In genomic region chr2:241082338-241083090, GRCh38 we compare ENCODE assay signal across 19 cellular contexts. TPM values are rescaled to one million over a fixed set of nuclear protein-coding genes. Genes with fewer than 3 reads are reported as not detected.
DNase-seq lines count a peak whose midpoint lies in the region; ATAC-seq lines count a peak whose summit lies in the region.
"Had no signal": no experiment of that assay in that cellular context is flagged by ENCODE, and none has a peak within 500 bp of the region (broad histone marks: within the 10 kb centered on the region; RNA-seq: fewer than 3 reads in every experiment).

No MANE protein-coding gene starts in this region.

- H3K27ac Mint-ChIP-seq in CD4-positive, CD25-positive, alpha-beta regulatory T cell: peak overlapping the region; percentile 77 to 88 (median 85)
- H3K27ac Mint-ChIP-seq in activated naive CD8-positive, alpha-beta T cell treated with anti-CD3 and anti-CD28 coated beads, Interleukin-2, amount 10 ng/mL, durations not matched to agents 7 days and 5 days: peak overlapping the region; percentile 39
- peak overlapping the region in 5 of 6 donors; percentile 17 to 84 (median 66) for H3K27ac Mint-ChIP-seq in naive B cell

- H3K9me3 ChIP-seq in CD4-positive, CD25-positive, alpha-beta regulatory T cell (ENCODE audit: control insufficient read depth in 2 of 2, low read length in 2 of 2): no peaks in the 10 kb centered on the region
- H3K9me3 ChIP-seq: Caco-2, colonic mucosa, heart left ventricle, right atrium auricular region, tibial artery had no signal

- H3K4me1 Mint-ChIP-seq in CD4-positive, CD25-positive, alpha-beta regulatory T cell: peaks cover 11 to 25% (median 18%) of the 10 kb centered on the region in 4 donors
- no peaks in the 10 kb centered on the region for H3K4me1 Mint-ChIP-seq in activated naive CD8-positive, alpha-beta T cell treated with anti-CD3 and anti-CD28 coated beads, Interleukin-2, amount 10 ng/mL, durations not matched to agents 7 days and 5 days
- H3K4me1 Mint-ChIP-seq in naive B cell: peaks cover 9 to 17% (median 11%) of the 10 kb centered on the region in 3 donors

- H3K27me3 Mint-ChIP-seq in CD4-positive, CD25-positive, alpha-beta regulatory T cell: no peaks in the 10 kb centered on the region
- no peaks in the 10 kb centered on the region for H3K27me3 Mint-ChIP-seq in activated naive CD8-positive, alpha-beta T cell treated with anti-CD3 and anti-CD28 coated beads, Interleukin-2, amount 10 ng/mL, durations not matched to agents 7 days and 5 days
- H3K27me3 Mint-ChIP-seq in naive B cell: no peaks in the 10 kb centered on the region

- H3K4me3 Mint-ChIP-seq in CD4-positive, CD25-positive, alpha-beta regulatory T cell: no peak overlapping the region
- no peak overlapping the region for H3K4me3 Mint-ChIP-seq in activated naive CD8-positive, alpha-beta T cell treated with anti-CD3 and anti-CD28 coated beads, Interleukin-2, amount 10 ng/mL, durations not matched to agents 7 days and 5 days
- H3K4me3 Mint-ChIP-seq in naive B cell: peak overlapping the region in 1 of 8 donors; percentile 48

- DNase-seq in CD4-positive, CD25-positive, alpha-beta regulatory T cell: no peak
- DNase-seq in H7: peak; percentile 27
- DNase-seq in activated naive CD8-positive, alpha-beta T cell treated with anti-CD3 and anti-CD28 coated beads, Interleukin-2, amount 10 ng/mL, durations not matched to agents 7 days and 5 days: no peak
- DNase-seq in naive B cell: no peak
- no peak for DNase-seq in HCEC 1CT
- DNase-seq in GM19240 (ENCODE audit: insufficient read length, low spot score): no peak
- no peak for DNase-seq in GOT3 (lab: John Stamatoyannopoulos, UW)
- DNase-seq: activated CD4-positive, alpha-beta T cell treated with anti-CD3 and anti-CD28 coated beads, Interleukin-2, amount 50 U/mL, for 4 hours; Caco-2; colonic mucosa; GM23248; heart left ventricle; NCI-H146; NCI-H748 treated with DMSO at 0.1 percent for 48 hours; SIG-M5; T-helper 2 cell; tibial artery had no signal

- peak in 1 of 2 donors; percentile 7 for ATAC-seq in CD4-positive, CD25-positive, alpha-beta regulatory T cell (ENCODE audit: low read depth in 2 of 2)
- ATAC-seq in activated naive CD8-positive, alpha-beta T cell treated with anti-CD3 and anti-CD28 coated beads, Interleukin-2, amount 10 ng/mL, durations not matched to agents 7 days and 5 days (ENCODE audit: low read depth): no peak
- no peak for ATAC-seq in naive B cell (ENCODE audit: low read depth in 2 of 2)
- ATAC-seq in GM21825 (IDR thresholded peaks at IDR 0.05; ENCODE audit: unreplicated experiment): no peak

- H3K9me3 Mint-ChIP-seq in CD4-positive, CD25-positive, alpha-beta regulatory T cell: peaks cover 0 to 8% (median 0%) of the 10 kb centered on the region in 7 donors
- H3K9me3 Mint-ChIP-seq in activated naive CD8-positive, alpha-beta T cell treated with anti-CD3 and anti-CD28 coated beads, Interleukin-2, amount 10 ng/mL, durations not matched to agents 7 days and 5 days: no peaks in the 10 kb centered on the region
- H3K9me3 Mint-ChIP-seq in naive B cell: peaks cover 0 to 9% (median 4%) of the 10 kb centered on the region in 7 donors

- H3K36me3 Mint-ChIP-seq in CD4-positive, CD25-positive, alpha-beta regulatory T cell: peaks cover 35% of the 10 kb centered on the region
- peaks cover 9% of the 10 kb centered on the region for H3K36me3 Mint-ChIP-seq in activated naive CD8-positive, alpha-beta T cell treated with anti-CD3 and anti-CD28 coated beads, Interleukin-2, amount 10 ng/mL, durations not matched to agents 7 days and 5 days
- peaks cover 23 to 26% of the 10 kb centered on the region in 2 donors for H3K36me3 Mint-ChIP-seq in naive B cell

- H3K27me3 ChIP-seq in CD4-positive, CD25-positive, alpha-beta regulatory T cell (ENCODE audit: control insufficient read depth, insufficient read depth, low read length): no peaks in the 10 kb centered on the region
- H3K27me3 ChIP-seq in H7 (ENCODE audit: control insufficient read depth, insufficient read depth, low read length): no peaks in the 10 kb centered on the region
- H3K27me3 ChIP-seq: colonic mucosa, heart left ventricle, right atrium auricular region, tibial artery had no signal

- no peaks in the 10 kb centered on the region for H3K4me1 ChIP-seq in CD4-positive, CD25-positive, alpha-beta regulatory T cell (ENCODE audit: control insufficient read depth, insufficient read depth, low read length, poor library complexity, severe bottlenecking)
- H3K4me1 ChIP-seq: Caco-2, right atrium auricular region, tibial artery had no signal

- H3K27ac ChIP-seq in CD4-positive, CD25-positive, alpha-beta regulatory T cell (ENCODE audit: insufficient read depth, low read length, poor library complexity, severe bottlenecking): no peak overlapping the region
- H3K27ac ChIP-seq: colonic mucosa, GM23248, heart left ventricle, right atrium auricular region, tibial artery had no signal

- peaks cover 28% of the 10 kb centered on the region for H3K36me3 ChIP-seq in CD4-positive, CD25-positive, alpha-beta regulatory T cell (ENCODE audit: control insufficient read depth, insufficient read depth, low read length)
- H3K36me3 ChIP-seq in H7 (replicated peaks; ENCODE audit: control insufficient read depth, insufficient read depth, low read length): no peaks in the 10 kb centered on the region
- H3K36me3 ChIP-seq: colonic mucosa had no signal

- POLR2A ChIA-PET in activated naive CD8-positive, alpha-beta T cell treated with anti-CD3 and anti-CD28 coated beads, Interleukin-2, amount 10 ng/mL, durations not matched to agents 7 days and 5 days (lab: Charles Lee): interaction anchor here (1.2 kb wide), 1 partner anchor 66 kb away, joined by 3 read pairs; the partner anchor contains the start of gene PASK

- H3K4me3 ChIP-seq in CD4-positive, CD25-positive, alpha-beta regulatory T cell (ENCODE audit: low read depth, low read length): no peak overlapping the region
- no peak overlapping the region for H3K4me3 ChIP-seq in H7 (ENCODE audit: insufficient read depth, low read depth, low read length)
- H3K4me3 ChIP-seq: colonic mucosa, GM23248, heart left ventricle, right atrium auricular region, tibial artery had no signal

RNA-seq across cellular contexts. Expression of gene MTERF4, which starts 19.6 kb away (rescaled TPM):
- 105 TPM for total RNA-seq in CD4-positive, CD25-positive, alpha-beta regulatory T cell
- polyA plus RNA-seq in CD4-positive, CD25-positive, alpha-beta regulatory T cell: 10 to 100 TPM; 50.0 to 75.7 (median 62.2) TPM
- 30.3 and 32.4 TPM in 2 replicates for total RNA-seq in H7 (2014; rRNA removed; shearing (Covaris generic))
- total RNA-seq in activated naive CD8-positive, alpha-beta T cell treated with anti-CD3 and anti-CD28 coated beads, Interleukin-2, amount 10 ng/mL, durations not matched to agents 7 days and 5 days: 10 to 100 TPM; 88.1 to 88.9 TPM
- 10 to 100 TPM; 45.7 to 71.2 (median 58.3) TPM for polyA plus RNA-seq in naive B cell (ENCODE audit: low read depth in 6 of 6)
